Comparison of ENCODE assay signal across 8 cellular contexts in the genomic region with DNA sequence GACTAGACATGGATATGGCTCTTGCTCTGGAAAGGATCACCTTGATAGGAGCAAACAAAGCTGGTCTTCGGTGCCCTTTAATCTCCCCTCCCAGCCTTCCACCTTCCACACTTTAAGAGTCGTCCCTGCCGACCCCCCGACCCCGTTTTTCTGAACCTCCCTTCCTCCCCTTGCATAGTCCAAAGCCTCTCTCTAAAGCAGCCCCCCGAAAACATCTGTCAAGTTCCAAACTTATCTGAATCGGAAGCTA. TPM values are rescaled to one million over a fixed set of nuclear protein-coding genes. Genes with fewer than 3 reads are reported as not detected.
A peak's percentile ranks its signal among the peaks of the same experiment; 100 is the strongest.
DNase-seq lines count a peak whose midpoint lies in the region; ATAC-seq, FAIRE-seq and TF ChIP-seq lines count a peak whose summit lies in the region.

No MANE protein-coding gene starts in this region.

- WGBS in thymus: 2% methylated on average over 7 of the region's 7 CpGs

- peak overlapping the region; percentile 71 to 94 for H3K4me3 ChIP-seq in kidney (ENCODE audit: low read length in 2 of 2)
- peak overlapping the region; percentile 69 for H3K4me3 ChIP-seq in thymus (ENCODE audit: low read length)

- no peak for ATAC-seq in activated naive CD8-positive, alpha-beta T cell treated with anti-CD3 and anti-CD28 coated beads, Interleukin-2, amount 50 U/mL, for 24 hours

- H3K9me3 ChIP-seq in kidney (ENCODE audit: control insufficient read depth in 1 of 2, low read length in 2 of 2) (no peaks in the 10 kb centered on the region), thymus (ENCODE audit: control insufficient read depth) (no peaks in the 10 kb centered on the region)

- H3K4me3 Mint-ChIP-seq in activated CD4-positive, alpha-beta T cell treated with anti-CD3 and anti-CD28 coated beads, Interleukin-2, amount 10 ng/mL, durations not matched to agents 7 days and 5 days: peak overlapping the region; percentile 96
- H3K4me3 Mint-ChIP-seq in activated naive CD8-positive, alpha-beta T cell treated with anti-CD3 and anti-CD28 coated beads, Interleukin-2, amount 50 U/mL, for 24 hours: peak overlapping the region; percentile 99

- no peaks in the 10 kb centered on the region for H3K27me3 Mint-ChIP-seq in activated CD4-positive, alpha-beta T cell treated with anti-CD3 and anti-CD28 coated beads, Interleukin-2, amount 10 ng/mL, durations not matched to agents 7 days and 5 days
- H3K27me3 Mint-ChIP-seq in activated naive CD8-positive, alpha-beta T cell treated with anti-CD3 and anti-CD28 coated beads, Interleukin-2, amount 50 U/mL, for 24 hours: no peaks in the 10 kb centered on the region

- H3K27me3 ChIP-seq in thymus (ENCODE audit: control insufficient read depth, insufficient read depth): no peaks in the 10 kb centered on the region

- peak overlapping the region; percentile 73 to 89 for H3K27ac ChIP-seq in kidney (ENCODE audit: low read depth in 2 of 2, low read length in 2 of 2)
- peak overlapping the region; percentile 70 for H3K27ac ChIP-seq in thymus (ENCODE audit: low read depth)

- TF ChIP-seq CTCF in kidney (IDR thresholded peaks at IDR 0.05; ENCODE audit: borderline replicate concordance, extremely low read depth, insufficient read depth): no peak

- H3K36me3 Mint-ChIP-seq in activated CD4-positive, alpha-beta T cell treated with anti-CD3 and anti-CD28 coated beads, Interleukin-2, amount 10 ng/mL, durations not matched to agents 7 days and 5 days (ENCODE audit: low read depth): peaks cover 26% of the 10 kb centered on the region
- H3K36me3 Mint-ChIP-seq in activated naive CD8-positive, alpha-beta T cell treated with anti-CD3 and anti-CD28 coated beads, Interleukin-2, amount 50 U/mL, for 24 hours (ENCODE audit: low read depth): peaks cover 32% of the 10 kb centered on the region

- peaks cover 34% of the 10 kb centered on the region for H3K4me1 Mint-ChIP-seq in activated CD4-positive, alpha-beta T cell treated with anti-CD3 and anti-CD28 coated beads, Interleukin-2, amount 10 ng/mL, durations not matched to agents 7 days and 5 days
- H3K4me1 Mint-ChIP-seq in activated naive CD8-positive, alpha-beta T cell treated with anti-CD3 and anti-CD28 coated beads, Interleukin-2, amount 50 U/mL, for 24 hours: peaks cover 41% of the 10 kb centered on the region

- H3K36me3 ChIP-seq in kidney (ENCODE audit: control insufficient read depth in 1 of 2, insufficient read depth in 2 of 2, low read length in 2 of 2) (peaks cover 9 to 42% of the 10 kb centered on the region in 2 donors), thymus (ENCODE audit: control insufficient read depth, insufficient read depth) (peaks cover 18% of the 10 kb centered on the region)

- no peak for FAIRE-seq in kidney (lab: Jason Lieb, UNC)

- H3K9me3 Mint-ChIP-seq in activated CD4-positive, alpha-beta T cell treated with anti-CD3 and anti-CD28 coated beads, Interleukin-2, amount 10 ng/mL, durations not matched to agents 7 days and 5 days: no peaks in the 10 kb centered on the region
- H3K9me3 Mint-ChIP-seq in activated naive CD8-positive, alpha-beta T cell treated with anti-CD3 and anti-CD28 coated beads, Interleukin-2, amount 50 U/mL, for 24 hours: no peaks in the 10 kb centered on the region

- H3K4me1 ChIP-seq in kidney (ENCODE audit: control insufficient read depth in 1 of 2, insufficient read depth in 1 of 2, low read depth in 1 of 2, low read length in 2 of 2) (peaks cover 28% of the 10 kb centered on the region in 2 donors), thymus (ENCODE audit: control insufficient read depth, insufficient read depth, low read length) (peaks cover 9% of the 10 kb centered on the region)

- CTCF ChIA-PET in activated CD4-positive, alpha-beta T cell treated with anti-CD3 and anti-CD28 coated beads, Interleukin-2, amount 10 ng/mL, durations not matched to agents 7 days and 5 days (lab: Charles Lee): interaction anchor here (0.5 to 1.9 kb wide), 7 partner anchors 9 to 241 kb away, joined by 3 to 8 read pairs (median 3); no protein-coding TSS in a partner anchor

- DNase-seq in activated CD4-positive, alpha-beta T cell treated with anti-CD3 and anti-CD28 coated beads, Interleukin-2, amount 10 ng/mL, durations not matched to agents 7 days and 5 days: no peak
- no peak for DNase-seq in activated CD4-positive, alpha-beta T cell treated with anti-CD3 and anti-CD28 coated beads, Interleukin-2, amount 50 U/mL, for 1 hour
- DNase-seq in activated naive CD8-positive, alpha-beta T cell treated with anti-CD3 and anti-CD28 coated beads, Interleukin-2, amount 50 U/mL, for 24 hours: no peak
- no peak for DNase-seq in kidney
- no peak for DNase-seq in HUDEP-2 (lab: John Stamatoyannopoulos, UW; ENCODE audit: unreplicated experiment in 76 of 76)
- no peak for DNase-seq in NCI-H128 (lab: John Stamatoyannopoulos, UW; ENCODE audit: unreplicated experiment)
- DNase-seq in SIG-M5 treated with dmso at 0.1 percent for 504 hours (lab: John Stamatoyannopoulos, UW; ENCODE audit: unreplicated experiment): no peak

- H3K27ac Mint-ChIP-seq in activated CD4-positive, alpha-beta T cell treated with anti-CD3 and anti-CD28 coated beads, Interleukin-2, amount 10 ng/mL, durations not matched to agents 7 days and 5 days: peak overlapping the region; percentile 98
- H3K27ac Mint-ChIP-seq in activated naive CD8-positive, alpha-beta T cell treated with anti-CD3 and anti-CD28 coated beads, Interleukin-2, amount 50 U/mL, for 24 hours: peak overlapping the region; percentile 99

- H3K9ac ChIP-seq in kidney (ENCODE audit: low read length in 2 of 2): peak overlapping the region; percentile 56 to 85

- intact Hi-C loops in kidney (cut with DNase I): no loop called here

- POLR2A ChIA-PET in activated CD4-positive, alpha-beta T cell treated with anti-CD3 and anti-CD28 coated beads, Interleukin-2, amount 10 ng/mL, durations not matched to agents 7 days and 5 days (lab: Charles Lee): interaction anchor here (0.7 to 1.0 kb wide), 2 partner anchors 94 to 141 kb away, joined by 3 read pairs; no protein-coding TSS in a partner anchor

RNA-seq across cellular contexts. Expression of a gene that starts 0.4 kb away (rescaled TPM):
- total RNA-seq in activated CD4-positive, alpha-beta T cell treated with anti-CD3 and anti-CD28 coated beads, Interleukin-2, amount 10 ng/mL, durations not matched to agents 7 days and 5 days: 10 to 100 TPM; 58.0 to 69.4 TPM
- total RNA-seq in kidney: 75.3 TPM
- polyA plus RNA-seq in kidney (ENCODE audit: insufficient read depth, low read depth, low replicate concordance): 28.4 TPM
- polyA plus RNA-seq in thymus: 35.0 TPM

RNA-seq across cellular contexts. Expression of a gene that starts 28.6 kb away (rescaled TPM):
- 1 to 10 TPM in 1 of 2 experiments, under 1 TPM in 1; 0.37 to 1.4 TPM for total RNA-seq in activated CD4-positive, alpha-beta T cell treated with anti-CD3 and anti-CD28 coated beads, Interleukin-2, amount 10 ng/mL, durations not matched to agents 7 days and 5 days
- total RNA-seq in kidney: 397 TPM
- 439 TPM for polyA plus RNA-seq in kidney (ENCODE audit: insufficient read depth, low read depth, low replicate concordance)
- polyA plus RNA-seq in thymus: 4.4 TPM

Comparison
In these comparisons a context has a peak if more than half of its experiments do, and no peak if none do; other contexts are left out.
1. RNA of a gene that starts 28.6 kb away (total RNA-seq): 397 TPM in kidney (single experiment); 0.37 to 1.4 TPM in activated CD4-positive, alpha-beta T cell treated with anti-CD3 and anti-CD28 coated beads, Interleukin-2, amount 10 ng/mL, durations not matched to agents 7 days and 5 days; every median in the first group is over 100 times any median in the second.